In genomic region chr18:75391275-75392115, GRCh38 we compare ENCODE assay signal across 19 cellular contexts. TPM values are rescaled to one million over a fixed set of nuclear protein-coding genes. Genes with fewer than 3 reads are reported as not detected.
DNase-seq lines count a peak whose midpoint lies in the region; ATAC-seq and TF ChIP-seq lines count a peak whose summit lies in the region.
"Had no signal": no experiment of that assay in that cellular context is flagged by ENCODE, and none has a peak within 500 bp of the region (broad histone marks: within the 10 kb centered on the region; RNA-seq: fewer than 3 reads in every experiment).

No MANE protein-coding gene starts in this region.

- H3K27me3 Mint-ChIP-seq in activated CD4-positive, alpha-beta memory T cell treated with anti-CD3 and anti-CD28 coated beads for 36 hours = peaks cover 15% of the 10 kb centered on the region

- no peaks in the 10 kb centered on the region for H4K20me1 ChIP-seq in neural cell (ENCODE audit: insufficient read depth)

- no peak for TF ChIP-seq RAD21 in neural cell (conservative IDR thresholded peaks at IDR 0.05)

- H3K9me3 ChIP-seq in heart right ventricle = no peaks in the 10 kb centered on the region
- no peaks in the 10 kb centered on the region for H3K9me3 ChIP-seq in adrenal gland (replicated peaks in 1 of 3)
- no peaks in the 10 kb centered on the region for H3K9me3 ChIP-seq in neural cell (ENCODE audit: low read length)
- H3K9me3 ChIP-seq: MG63, SK-N-SH had no signal

- no peak overlapping the region for H3K9ac ChIP-seq in neural cell (ENCODE audit: low read length)
- H3K9ac ChIP-seq: SK-N-SH had no signal

- no peaks in the 10 kb centered on the region for H3K4me1 Mint-ChIP-seq in activated CD4-positive, alpha-beta memory T cell treated with anti-CD3 and anti-CD28 coated beads for 36 hours (ENCODE audit: low read depth)

- POLR2A ChIA-PET in activated CD4-positive, alpha-beta memory T cell treated with anti-CD3 and anti-CD28 coated beads for 36 hours (lab: Charles Lee) = no interaction called here

- H3K36me3 Mint-ChIP-seq in activated CD4-positive, alpha-beta memory T cell treated with anti-CD3 and anti-CD28 coated beads for 36 hours = no peaks in the 10 kb centered on the region

- H3K36me3 ChIP-seq in heart right ventricle (no peaks in the 10 kb centered on the region), adrenal gland (replicated peaks in 1 of 2) (no peaks in the 10 kb centered on the region), neural cell (ENCODE audit: insufficient read depth, low read length) (no peaks in the 10 kb centered on the region)
- H3K36me3 ChIP-seq: MG63 had no signal

- peak; percentile 86 for TF ChIP-seq EP300 in neural cell (conservative IDR thresholded peaks at IDR 0.05; ENCODE audit: poor library complexity, severe bottlenecking)

- no peaks in the 10 kb centered on the region for H3F3A ChIP-seq in neural cell (ENCODE audit: insufficient read depth, low read length, poor library complexity, severe bottlenecking)

- H3K4me2 ChIP-seq in neural cell (ENCODE audit: low read length) = no peak overlapping the region
- H3K4me2 ChIP-seq: PC-9, SK-N-SH had no signal

- CTCF ChIA-PET in activated CD4-positive, alpha-beta memory T cell treated with anti-CD3 and anti-CD28 coated beads for 36 hours (lab: Charles Lee) = no interaction called here

- intact Hi-C loops in heart right ventricle (cut with DNase I) = no loop called here
- intact Hi-C loops in Right ventricle myocardium superior (cut with DNase I) = no loop called here
- intact Hi-C loops in adrenal gland (cut with DNase I) = no loop called here
- intact Hi-C loops in activated CD4-positive, alpha-beta memory T cell treated with anti-CD3 and anti-CD28 coated beads for 36 hours (cut with micrococcal nuclease) = no loop called here

- H3K9me2 ChIP-seq in neural cell (ENCODE audit: insufficient read depth, low read length) = no peaks in the 10 kb centered on the region
- H3K9me2 ChIP-seq: SK-N-SH had no signal

- peaks cover 0 to 17% (median 0%) of the 10 kb centered on the region in 9 donors for H3K4me1 ChIP-seq in heart right ventricle
- H3K4me1 ChIP-seq in adrenal gland (replicated peaks in 1 of 2) = no peaks in the 10 kb centered on the region

- H2AFZ ChIP-seq in neural cell (ENCODE audit: low read depth, low read length) = no peak overlapping the region
- H2AFZ ChIP-seq: PC-9 had no signal

- DNase-seq in heart right ventricle (peak in 1 of 2 donors; percentile 16), Right ventricle myocardium superior (no peak), adrenal gland (peak in 4 of 7 donors; percentile 10 to 67 (median 33)), NCI-H1436 treated with DMSO at 0.1 percent for 48 hours (lab: John Stamatoyannopoulos, UW) (no peak), islet precursor cell (no peak)
- no peak for DNase-seq in activated CD4-positive, alpha-beta memory T cell treated with anti-CD3 and anti-CD28 coated beads for 36 hours
- DNase-seq: MG63, NCI-H1436, NCI-H1930, NCI-H226, NCI-H524 treated with DMSO at 0.1 percent for 48 hours, PC-9, SIG-M5, SK-N-SH had no signal

- H3K4me3 ChIP-seq in heart right ventricle (peak overlapping the region in 2 of 10 donors; percentile 2 to 17), adrenal gland (no peak overlapping the region), neural cell (ENCODE audit: low read length) (no peak overlapping the region)
- H3K4me3 ChIP-seq: K562, MG63, PC-9 had no signal

- ATAC-seq in heart right ventricle = peak in 5 of 8 donors; percentile 34 to 83 (median 51)
- no peak for ATAC-seq in Right ventricle myocardium superior (ENCODE audit: poor library complexity)
- ATAC-seq: K562 had no signal

- H3K27ac ChIP-seq in heart right ventricle (peak overlapping the region in 2 of 10 donors; percentile 9 to 41), adrenal gland (peak overlapping the region in 1 of 5 donors; percentile 55), neural cell (ENCODE audit: low read length) (no peak overlapping the region)
- H3K27ac ChIP-seq: C4-2B, PC-9, RWPE1 had no signal

- no peaks in the 10 kb centered on the region for H3K9me3 Mint-ChIP-seq in activated CD4-positive, alpha-beta memory T cell treated with anti-CD3 and anti-CD28 coated beads for 36 hours

- no peak for TF ChIP-seq POLR2A in adrenal gland (IDR thresholded peaks at IDR 0.05)

- TF ChIP-seq CTCF in heart right ventricle (IDR thresholded peaks at IDR 0.05) = no peak
- TF ChIP-seq CTCF in adrenal gland (IDR thresholded peaks at IDR 0.05) = no peak
- TF ChIP-seq CTCF in neural cell (IDR thresholded peaks at IDR 0.05; ENCODE audit: poor library complexity, severe bottlenecking) = no peak

- 67 to 72% methylated on average over 18 of the region's 18 CpGs for WGBS in heart right ventricle, 2 donors
- 64 to 81% (median 73%) methylated on average over 18 of the region's 18 CpGs for WGBS in adrenal gland, 4 donors

- no peak overlapping the region for H3K27ac Mint-ChIP-seq in activated CD4-positive, alpha-beta memory T cell treated with anti-CD3 and anti-CD28 coated beads for 36 hours

- no peaks in the 10 kb centered on the region for H3K79me2 ChIP-seq in neural cell (replicated peaks; ENCODE audit: insufficient read depth, low read length)

- H3K27me3 ChIP-seq in heart right ventricle (peaks cover 0 to 6% (median 0%) of the 10 kb centered on the region in 7 donors), adrenal gland (no peaks in the 10 kb centered on the region), neural cell (ENCODE audit: insufficient read depth, low read depth, low read length) (peaks cover 36% of the 10 kb centered on the region)
- H3K27me3 ChIP-seq: MG63 had no signal

- no peak overlapping the region for H3K4me3 Mint-ChIP-seq in activated CD4-positive, alpha-beta memory T cell treated with anti-CD3 and anti-CD28 coated beads for 36 hours

TF ChIP-seq in neural cell, 6 proteins besides CTCF, POLR2A, EP300 and RAD21:
- TF ChIP-seq REST (IDR thresholded peaks at IDR 0.05; ENCODE audit: borderline replicate concordance) = no peak
- no peak for TF ChIP-seq SMC3 (conservative IDR thresholded peaks at IDR 0.05; ENCODE audit: poor library complexity)
- peak; percentile 100 for TF ChIP-seq POLR2AphosphoS5 (IDR thresholded peaks at IDR 0.05)
- TF ChIP-seq EZH2 (IDR thresholded peaks at IDR 0.05; ENCODE audit: borderline replicate concordance, insufficient read depth, low read length, poor library complexity, severe bottlenecking) = no peak
- no peak for TF ChIP-seq MXI1 (conservative IDR thresholded peaks at IDR 0.05; ENCODE audit: poor library complexity, severe bottlenecking)
TF ChIP-seq in neural cell: peak in this region for 1.

RNA-seq across cellular contexts. Expression of gene SMIM21, which starts 36.0 kb away (rescaled TPM):
- not detected for total RNA-seq in heart right ventricle
- not detected for polyA plus RNA-seq in heart right ventricle
- total RNA-seq in Right ventricle myocardium superior = not detected
- not detected for total RNA-seq in adrenal gland
- not detected for polyA plus RNA-seq in adrenal gland
- polyA plus RNA-seq in neural cell = not detected in 2 replicates
- not detected in 2 replicates for polyA minus RNA-seq in neural cell
- not detected for total RNA-seq in activated CD4-positive, alpha-beta memory T cell treated with anti-CD3 and anti-CD28 coated beads for 36 hours
- total RNA-seq: K562, LHCN-M2, PC-9 had no signal
- polyA plus RNA-seq: K562, SK-N-SH had no signal

Comparison
In these comparisons a context has a peak if more than half of its experiments do, and no peak if none do; other contexts are left out.
1. DNase-seq: peak in adrenal gland (4 of 7); none in Right ventricle myocardium superior (single experiment), NCI-H1436 treated with DMSO at 0.1 percent for 48 hours (single experiment), activated CD4-positive, alpha-beta memory T cell treated with anti-CD3 and anti-CD28 coated beads for 36 hours (single experiment) and islet precursor cell (single experiment).